11 cellular contexts compared by ENCODE assay signal in genomic region chr16:65414284-65414984, GRCh38.
DNase-seq lines count a peak whose midpoint lies in the region; ATAC-seq, FAIRE-seq and TF ChIP-seq lines count a peak whose summit lies in the region.
"Had no signal": no experiment of that assay in that cellular context is flagged by ENCODE, and none has a peak within 500 bp of the region (broad histone marks: within the 10 kb centered on the region; RNA-seq: fewer than 3 reads in every experiment).

No MANE protein-coding gene starts in this region.

- peaks cover 22% of the 10 kb centered on the region for H3F3A ChIP-seq in SK-N-SH (replicated peaks; ENCODE audit: insufficient read depth)

- no peak overlapping the region for H2AFZ ChIP-seq in HepG2 (ENCODE audit: low read length)
- no peak overlapping the region for H2AFZ ChIP-seq in SK-N-SH (ENCODE audit: low read depth)

- H3K4me3 ChIP-seq in HepG2 (replicated peaks in 1 of 3; ENCODE audit: insufficient read depth in 1 of 3, low read depth in 2 of 3, low read length in 3 of 3) (no peak overlapping the region), right lobe of liver (no peak overlapping the region), SK-N-SH (ENCODE audit: low read depth in 2 of 2, low read length in 1 of 2) (no peak overlapping the region)
- H3K4me3 ChIP-seq: tibial artery had no signal

- no peak for DNase-seq in HepG2 (ENCODE audit: low spot score)
- no peak for DNase-seq in right lobe of liver
- peak; percentile 20 for DNase-seq in SK-N-SH
- DNase-seq in fibroblast of the conjunctiva (ENCODE audit: low read depth): peak; percentile 23
- DNase-seq in RPMI8226: no peak
- DNase-seq in activated effector memory CD4-positive, alpha-beta T cell treated with anti-CD3 and anti-CD28 coated beads, Interleukin-2, amount 50 U/mL, for 16 hours: no peak
- DNase-seq in SKM-1 (lab: John Stamatoyannopoulos, UW; ENCODE audit: unreplicated experiment): no peak
- DNase-seq: NCI-H526, T-helper 2 cell, tibial artery had no signal

- no peak for TF ChIP-seq RAD21 in HepG2 (CRISPR knock-in tag; IDR thresholded peaks at IDR 0.05)
- TF ChIP-seq RAD21 in SK-N-SH (IDR thresholded peaks at IDR 0.05; ENCODE audit: low read length): no peak

- peaks cover 12% of the 10 kb centered on the region; the same call in 1 of the 2 replicates for H3K9me3 ChIP-seq in HepG2 (ENCODE audit: low read length)
- H3K9me3 ChIP-seq in right lobe of liver: peaks cover 0 to 2% (median 0%) of the 10 kb centered on the region in 4 donors
- no peaks in the 10 kb centered on the region for H3K9me3 ChIP-seq in SK-N-SH
- H3K9me3 ChIP-seq: tibial artery had no signal

- no peak for FAIRE-seq in HepG2 (lab: Jason Lieb, UNC)

- no peaks in the 10 kb centered on the region for H3K4me1 ChIP-seq in HepG2 (ENCODE audit: insufficient read depth, low read length)
- no peaks in the 10 kb centered on the region for H3K4me1 ChIP-seq in right lobe of liver
- H3K4me1 ChIP-seq in SK-N-SH (ENCODE audit: control insufficient read depth in 1 of 2, insufficient read depth in 2 of 2, low read depth in 1 of 2, low read length in 1 of 2): peaks cover 8 to 12% of the 10 kb centered on the region in 2 experiments
- H3K4me1 ChIP-seq: tibial artery had no signal

- ATAC-seq in HepG2: no peak
- no peak for ATAC-seq in right lobe of liver
- no peak for ATAC-seq in HG02571 (IDR thresholded peaks at IDR 0.05; ENCODE audit: unreplicated experiment)

- TF ChIP-seq CTCF in HepG2 (CRISPR knock-in tag; IDR thresholded peaks at IDR 0.05): no peak
- no peak for TF ChIP-seq CTCF in right lobe of liver (IDR thresholded peaks at IDR 0.05)
- no peak for TF ChIP-seq CTCF in SK-N-SH (IDR thresholded peaks at IDR 0.05)

- TF ChIP-seq EP300 in HepG2 (IDR thresholded peaks at IDR 0.05; ENCODE audit: low read depth in 2 of 2, low read length in 2 of 2) (no peak), HepG2 (CRISPR knock-in tag; IDR thresholded peaks at IDR 0.05; ENCODE audit: borderline replicate concordance) (no peak), SK-N-SH (IDR thresholded peaks at IDR 0.05; ENCODE audit: borderline replicate concordance in 1 of 2, low read depth in 1 of 2, low read length in 1 of 2) (peak; percentile 61 to 94)

- no peak overlapping the region for H3K27ac ChIP-seq in HepG2 (ENCODE audit: extremely low read length, insufficient read depth, low read length)
- no peak overlapping the region for H3K27ac ChIP-seq in right lobe of liver
- H3K27ac ChIP-seq in SK-N-SH (ENCODE audit: low read depth in 2 of 2, low read length in 1 of 2): peak overlapping the region; percentile 49 to 72; a peak in 3 of 4 replicates
- H3K27ac ChIP-seq: tibial artery had no signal

- no TSS peak for BruUV-seq in HepG2 (replicated peaks; lab: Mats Ljungman, UMichigan)

- H3K9me2 ChIP-seq in SK-N-SH: no peaks in the 10 kb centered on the region

- CTCF ChIA-PET in HepG2 (lab: Yijun Ruan, JAX; ENCODE audit: low intra/inter-chr PET ratio, low total read pairs): no interaction called here
- CTCF ChIA-PET in SK-N-SH (lab: Yijun Ruan, JAX): no interaction called here

- WGBS in HepG2 (ENCODE audit: low lambda C conversion rate): 1% methylated on average over 7 of the region's 7 CpGs
- WGBS in right lobe of liver (ENCODE audit: insufficient coverage, low coverage, low lambda C conversion rate, missing lambda C conversion rate): 42% methylated on average over 7 of the region's 7 CpGs
- 2% methylated on average over 7 of the region's 7 CpGs for WGBS in SK-N-SH (ENCODE audit: low lambda C conversion rate)

- H4K20me1 ChIP-seq in HepG2 (ENCODE audit: insufficient read depth, low read length): no peaks in the 10 kb centered on the region
- no peaks in the 10 kb centered on the region for H4K20me1 ChIP-seq in SK-N-SH (ENCODE audit: insufficient read depth)

- H3K4me2 ChIP-seq in HepG2 (ENCODE audit: low read depth, low read length) (no peak overlapping the region), SK-N-SH (peak overlapping the region; percentile 42; the same call in 1 of the 2 replicates)

- in situ Hi-C loops in HepG2 (cut with HindIII; ENCODE audit: extremely low pct_ligation_motif_present, low pct_unique_long_range_greater_than_20kb): no loop called here

- H3K27me3 ChIP-seq in HepG2 (ENCODE audit: control insufficient read depth in 1 of 2, insufficient read depth in 2 of 2, low read length in 2 of 2) (no peaks in the 10 kb centered on the region), right lobe of liver (no peaks in the 10 kb centered on the region), SK-N-SH (ENCODE audit: insufficient read depth) (no peaks in the 10 kb centered on the region)
- H3K27me3 ChIP-seq: tibial artery had no signal

- intact Hi-C loops in HepG2 (cut with micrococcal nuclease; ENCODE audit: unreplicated experiment) (no loop called here), right lobe of liver (cut with DNase I) (no loop called here)

- H3K36me3 ChIP-seq in HepG2 (replicated peaks in 1 of 2; ENCODE audit: control insufficient read depth in 1 of 2, insufficient read depth in 2 of 2, low read length in 2 of 2): no peaks in the 10 kb centered on the region
- no peaks in the 10 kb centered on the region for H3K36me3 ChIP-seq in right lobe of liver
- H3K36me3 ChIP-seq in SK-N-SH (replicated peaks in 1 of 2; ENCODE audit: control insufficient read depth in 1 of 2, insufficient read depth in 2 of 2, low read length in 1 of 2): no peaks in the 10 kb centered on the region
- H3K36me3 ChIP-seq: tibial artery had no signal

- H3K79me2 ChIP-seq in HepG2 (ENCODE audit: insufficient read depth, low read length) (no peaks in the 10 kb centered on the region), SK-N-SH (ENCODE audit: insufficient read depth) (no peaks in the 10 kb centered on the region)

- H3K9ac ChIP-seq in HepG2 (ENCODE audit: insufficient read depth, low read depth, low read length): no peak overlapping the region
- no peak overlapping the region for H3K9ac ChIP-seq in SK-N-SH

- POLR2A ChIA-PET in HepG2 (lab: Yijun Ruan, JAX) (no interaction called here), SK-N-SH (lab: Yijun Ruan, JAX) (no interaction called here)

- no peak for TF ChIP-seq POLR2A in HepG2 (IDR thresholded peaks at IDR 0.05; ENCODE audit: insufficient read depth in 1 of 2, low read depth in 2 of 2, low read length in 2 of 2)
- TF ChIP-seq POLR2A in right lobe of liver (IDR thresholded peaks at IDR 0.05): no peak

TF ChIP-seq in HepG2, 621 proteins besides CTCF, POLR2A, EP300 and RAD21:
- TF ChIP-seq ZNF563 (CRISPR knock-in tag; IDR thresholded peaks at IDR 0.05) (no peak), CREB1 (IDR thresholded peaks at IDR 0.05) (peak; percentile 59; the same call in 1 of the 2 replicates), CREB1 (CRISPR knock-in tag; IDR thresholded peaks at IDR 0.05) (no peak), ATF7 (IDR thresholded peaks at IDR 0.05) (peak; percentile 55; the same call in 1 of the 2 replicates), ATF7 (CRISPR knock-in tag; IDR thresholded peaks at IDR 0.05) (no peak)

TF ChIP-seq in SK-N-SH, 30 proteins besides CTCF, POLR2A, EP300 and RAD21 (continues in another document):
- no peak for TF ChIP-seq CHD2 (IDR thresholded peaks at IDR 0.05; ENCODE audit: low read length, partially characterized antibody)
- no peak for TF ChIP-seq FOXJ3 (CRISPR knock-in tag; IDR thresholded peaks at IDR 0.05)
- TF ChIP-seq TCF12 (IDR thresholded peaks at IDR 0.05): peak; percentile 86
- peak; percentile 86 for TF ChIP-seq RXRA (IDR thresholded peaks at IDR 0.05; ENCODE audit: borderline replicate concordance, low read depth)
- no peak for TF ChIP-seq YY1 (IDR thresholded peaks at IDR 0.05; ENCODE audit: low read depth)
- no peak for TF ChIP-seq NRF1 (IDR thresholded peaks at IDR 0.05; ENCODE audit: low read depth, low read length)
- TF ChIP-seq FOXM1 (IDR thresholded peaks at IDR 0.05; ENCODE audit: low read depth): peak; percentile 82; the same call in 1 of the 2 replicates
- TF ChIP-seq SMC3 (IDR thresholded peaks at IDR 0.05; ENCODE audit: low read depth, low read length): no peak
- TF ChIP-seq GABPA (IDR thresholded peaks at IDR 0.05; ENCODE audit: low read depth): no peak
- TF ChIP-seq MXI1 (IDR thresholded peaks at IDR 0.05; ENCODE audit: low read depth, low read length): no peak
- TF ChIP-seq ELF1 (IDR thresholded peaks at IDR 0.05): no peak
- peak; percentile 69; the same call in 1 of the 2 replicates for TF ChIP-seq TEAD4 (IDR thresholded peaks at IDR 0.05; ENCODE audit: borderline replicate concordance, insufficient read depth)
- peak; percentile 84 for TF ChIP-seq JUND (IDR thresholded peaks at IDR 0.05)
- no peak for TF ChIP-seq USF2 (IDR thresholded peaks at IDR 0.05; ENCODE audit: borderline replicate concordance, low read depth, low read length)
- TF ChIP-seq PBX3 (IDR thresholded peaks at IDR 0.05): peak; percentile 92
- peak; percentile 35; the same call in 1 of the 2 replicates for TF ChIP-seq USF1 (IDR thresholded peaks at IDR 0.05; ENCODE audit: borderline replicate concordance, low read depth)
- peak; percentile 48; the same call in 1 of the 2 replicates for TF ChIP-seq SIN3A (IDR thresholded peaks at IDR 0.05; ENCODE audit: borderline replicate concordance, low read depth, low read length)
- TF ChIP-seq TAF1 (IDR thresholded peaks at IDR 0.05; ENCODE audit: borderline replicate concordance, low read depth, low read length): no peak

Comparison
In these comparisons a context has a peak if more than half of its experiments do, and no peak if none do; other contexts are left out.
1. DNase-seq: peak in SK-N-SH (single experiment) and fibroblast of the conjunctiva (single experiment); none in HepG2 (single experiment), right lobe of liver (0 of 3), RPMI8226 (single experiment), activated effector memory CD4-positive, alpha-beta T cell treated with anti-CD3 and anti-CD28 coated beads, Interleukin-2, amount 50 U/mL, for 16 hours (single experiment) and SKM-1 (single experiment).
2. H3K27ac ChIP-seq: peak in SK-N-SH (2 of 2); none in HepG2 (single experiment) and right lobe of liver (0 of 3).
3. Of the 25 proteins assayed by ChIP-seq in both HepG2 and SK-N-SH: peak only in HepG2: none; only in SK-N-SH: EP300, FOSL2, FOXM1, JUND, MAX, PBX3 and 5 more; in both: none; in neither: 14.